6 cellular contexts compared by ENCODE assay signal in genomic region chr19:34597596-34597995, GRCh38.
"Had no signal": no experiment of that assay in that cellular context is flagged by ENCODE, and none has a peak within 500 bp of the region (broad histone marks: within the 10 kb centered on the region; RNA-seq: fewer than 3 reads in every experiment).

No MANE protein-coding gene starts in this region.

- H2AFZ ChIP-seq: GM23248 had no signal

- H3K27ac Mint-ChIP-seq: IgD-negative memory B cell had no signal

- H3K4me1 Mint-ChIP-seq: IgD-negative memory B cell had no signal

- H3K4me3 Mint-ChIP-seq: IgD-negative memory B cell had no signal

- H3K36me3 ChIP-seq: HAP-1 had no signal

- H3K4me1 ChIP-seq: HAP-1 had no signal

- H3K27ac ChIP-seq: GM23248 had no signal

- ATAC-seq: HCT116 had no signal

- H3K9me3 ChIP-seq: HAP-1 had no signal

- DNase-seq: GM23248, GOT3, H7 had no signal

- H3K4me3 ChIP-seq: GM23248, HAP-1 had no signal

- H3K27me3 Mint-ChIP-seq: IgD-negative memory B cell had no signal
